8 cellular contexts compared by ENCODE assay signal in the genomic region with DNA sequence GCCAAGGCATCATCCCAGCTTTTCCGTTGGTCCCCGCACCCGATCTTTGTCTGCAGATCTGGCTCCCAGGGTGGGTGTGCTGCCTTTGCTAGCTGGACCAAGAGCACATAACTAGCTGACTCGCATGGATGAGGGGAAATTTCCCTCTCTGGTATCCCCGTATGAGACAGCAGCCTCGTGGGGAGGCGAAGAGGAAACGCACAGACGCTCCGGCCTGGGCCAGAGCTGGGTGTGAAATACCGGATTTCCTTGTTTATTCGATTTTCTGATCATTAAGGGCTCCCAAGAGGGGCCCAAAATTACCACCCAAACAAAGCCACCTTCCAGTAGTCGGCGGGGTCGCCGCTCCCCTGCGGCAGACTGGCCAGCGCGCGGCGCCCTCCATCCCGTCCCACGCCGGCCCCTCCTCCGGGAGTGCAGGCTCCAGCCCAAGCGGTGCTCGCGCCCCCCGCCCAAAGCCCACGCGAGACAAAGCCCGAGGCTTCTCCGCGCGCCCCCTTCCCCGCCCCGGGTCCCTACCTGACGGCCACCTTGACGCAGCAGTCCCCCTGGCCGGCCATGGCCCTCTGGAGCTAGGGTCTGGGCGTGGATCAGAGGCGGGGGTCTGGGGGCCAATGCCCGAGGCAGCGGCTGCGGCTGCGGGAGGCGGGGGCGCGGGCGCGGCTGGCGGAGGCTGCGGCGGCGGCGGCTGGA. TPM values are rescaled to one million over a fixed set of nuclear protein-coding genes. Genes with fewer than 3 reads are reported as not detected.
A peak's percentile ranks its signal among the peaks of the same experiment; 100 is the strongest.
DNase-seq lines count a peak whose midpoint lies in the region.

No MANE protein-coding gene starts in this region.

- H3K9me3 ChIP-seq in ES-I3 (ENCODE audit: control insufficient read depth, insufficient read depth, low read length) (no peaks in the 10 kb centered on the region), iPS-15b (ENCODE audit: control insufficient read depth, insufficient read depth, low read length) (no peaks in the 10 kb centered on the region)

- H3K4me1 ChIP-seq in ES-I3 (ENCODE audit: insufficient read depth, low read length): peaks cover 30% of the 10 kb centered on the region
- peaks cover 54% of the 10 kb centered on the region for H3K4me1 ChIP-seq in iPS-15b (ENCODE audit: control insufficient read depth, insufficient read depth, low read length)

- H3K36me3 Mint-ChIP-seq in activated naive CD4-positive, alpha-beta T cell treated with anti-CD3 and anti-CD28 coated beads, Interleukin-2, amount 10 ng/mL, durations not matched to agents 7 days and 5 days: peaks cover 30% of the 10 kb centered on the region

- DNase-seq in MV-4-11 (lab: John Stamatoyannopoulos, UW): peak; percentile 10
- peak; percentile 60 for DNase-seq in activated naive CD4-positive, alpha-beta T cell treated with anti-CD3 and anti-CD28 coated beads, Interleukin-2, amount 10 ng/mL, durations not matched to agents 7 days and 5 days
- DNase-seq in stimulated activated CD4-positive, alpha-beta T cell treated with anti-CD3 and anti-CD28 coated beads, Interleukin-15, amount 100 ng/mL, for 24 hours: peak; percentile 65
- no peak for DNase-seq in NCI-H524 treated with DMSO at 0.1 percent for 48 hours (lab: John Stamatoyannopoulos, UW)
- DNase-seq in mucosa of gallbladder (ENCODE audit: low spot score): no peak
- DNase-seq in GM19240 (ENCODE audit: insufficient read length, low spot score): no peak

- CTCF ChIA-PET in activated naive CD4-positive, alpha-beta T cell treated with anti-CD3 and anti-CD28 coated beads, Interleukin-2, amount 10 ng/mL, durations not matched to agents 7 days and 5 days (lab: Charles Lee): interaction anchor here (1.0 to 7.3 kb wide), 5 partner anchors 11 to 91 kb away, joined by 3 to 57 read pairs (median 5); no protein-coding TSS in a partner anchor

- peak overlapping the region; percentile 76 for H3K4me3 ChIP-seq in iPS-15b (ENCODE audit: low read depth, low read length)

- H3K27ac Mint-ChIP-seq in activated naive CD4-positive, alpha-beta T cell treated with anti-CD3 and anti-CD28 coated beads, Interleukin-2, amount 10 ng/mL, durations not matched to agents 7 days and 5 days: peak overlapping the region; percentile 100

- H3K36me3 ChIP-seq in ES-I3 (ENCODE audit: insufficient read depth, low read length) (no peaks in the 10 kb centered on the region), iPS-15b (ENCODE audit: control insufficient read depth, insufficient read depth, low read length) (peaks cover 4% of the 10 kb centered on the region)

- H3K9ac ChIP-seq in ES-I3 (ENCODE audit: low read depth, low read length) (peak overlapping the region; percentile 64; the same call in 1 of the 2 replicates), iPS-15b (ENCODE audit: low read depth, low read length) (no peak overlapping the region)

- H3K4me3 Mint-ChIP-seq in activated naive CD4-positive, alpha-beta T cell treated with anti-CD3 and anti-CD28 coated beads, Interleukin-2, amount 10 ng/mL, durations not matched to agents 7 days and 5 days: peak overlapping the region; percentile 89

- H3K4me1 Mint-ChIP-seq in activated naive CD4-positive, alpha-beta T cell treated with anti-CD3 and anti-CD28 coated beads, Interleukin-2, amount 10 ng/mL, durations not matched to agents 7 days and 5 days: peaks cover 80% of the 10 kb centered on the region

- H3K9me3 Mint-ChIP-seq in activated naive CD4-positive, alpha-beta T cell treated with anti-CD3 and anti-CD28 coated beads, Interleukin-2, amount 10 ng/mL, durations not matched to agents 7 days and 5 days: no peaks in the 10 kb centered on the region

- H3K27me3 ChIP-seq in iPS-15b (ENCODE audit: control insufficient read depth, insufficient read depth, low read length): peaks cover 8% of the 10 kb centered on the region

- peaks cover 3% of the 10 kb centered on the region for H3K27me3 Mint-ChIP-seq in activated naive CD4-positive, alpha-beta T cell treated with anti-CD3 and anti-CD28 coated beads, Interleukin-2, amount 10 ng/mL, durations not matched to agents 7 days and 5 days

RNA-seq across cellular contexts. Expression of a gene that starts 0.5 kb away (rescaled TPM):
- total RNA-seq in mucosa of gallbladder: 4.9 TPM

Comparison
In these comparisons a context has a peak if more than half of its experiments do, and no peak if none do; other contexts are left out.
1. DNase-seq: peak in MV-4-11 (single experiment), activated naive CD4-positive, alpha-beta T cell treated with anti-CD3 and anti-CD28 coated beads, Interleukin-2, amount 10 ng/mL, durations not matched to agents 7 days and 5 days (single experiment) and stimulated activated CD4-positive, alpha-beta T cell treated with anti-CD3 and anti-CD28 coated beads, Interleukin-15, amount 100 ng/mL, for 24 hours (single experiment); none in NCI-H524 treated with DMSO at 0.1 percent for 48 hours (single experiment), mucosa of gallbladder (single experiment) and GM19240 (single experiment).